In the genomic region with DNA sequence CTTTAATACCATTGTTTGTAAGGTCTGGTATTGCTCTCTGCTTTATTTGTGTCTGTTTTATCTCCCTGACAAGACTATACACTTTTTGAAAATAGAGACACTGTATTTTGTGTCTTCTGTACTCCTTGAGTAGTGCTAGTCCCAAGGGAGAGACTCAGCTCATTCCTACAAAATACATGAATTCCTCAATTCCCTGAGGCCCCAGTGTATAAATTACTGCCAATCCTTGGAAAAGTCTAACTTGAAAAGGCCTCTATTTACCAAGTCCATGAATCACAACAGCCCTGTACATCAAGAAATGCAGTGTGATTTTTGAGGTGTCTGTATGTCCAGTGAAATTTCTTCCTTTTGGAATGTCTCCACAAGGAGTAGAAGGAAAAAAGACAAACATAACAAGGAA, we compare ENCODE assay signal across 14 cellular contexts.
"Had no signal": no experiment of that assay in that cellular context is flagged by ENCODE, and none has a peak within 500 bp of the region (broad histone marks: within the 10 kb centered on the region; RNA-seq: fewer than 3 reads in every experiment).

No MANE protein-coding gene starts in this region.

- H3K27me3 ChIP-seq: breast epithelium, gastrocnemius medialis, neural progenitor cell, pancreas, thyroid gland had no signal

- H3K36me3 ChIP-seq: breast epithelium, gastrocnemius medialis, heart right ventricle, neural progenitor cell, pancreas, thyroid gland had no signal

- H3K4me1 Mint-ChIP-seq: activated CD4-positive, alpha-beta T cell treated with anti-CD3 and anti-CD28 coated beads, Interleukin-2, amount 10 ng/mL, durations not matched to agents 7 days and 5 days; activated naive CD8-positive, alpha-beta T cell treated with anti-CD3 and anti-CD28 coated beads, Interleukin-2, amount 10 ng/mL, durations not matched to agents 7 days and 5 days; neural progenitor cell; stimulated activated effector memory CD8-positive, alpha-beta T cell treated with anti-CD3 and anti-CD28 coated beads, Interleukin-12 subunit alpha, Interleukin-12 subunit beta, amount 100 ng/mL, for 72 hours had no signal

- H3K4me3 Mint-ChIP-seq: activated B cell treated with CpG ODN at 0.5 μM for 24 hours; activated CD4-positive, alpha-beta T cell treated with anti-CD3 and anti-CD28 coated beads, Interleukin-2, amount 10 ng/mL, durations not matched to agents 7 days and 5 days; activated naive CD8-positive, alpha-beta T cell treated with anti-CD3 and anti-CD28 coated beads, Interleukin-2, amount 10 ng/mL, durations not matched to agents 7 days and 5 days; neural progenitor cell; stimulated activated effector memory CD8-positive, alpha-beta T cell treated with anti-CD3 and anti-CD28 coated beads, Interleukin-12 subunit alpha, Interleukin-12 subunit beta, amount 100 ng/mL, for 72 hours; T-helper 1 cell treated with Interleukin-12 subunit alpha and Interleukin-12 subunit beta and Interleukin-4 antibody, amounts not matched to agents 30 μg/mL and 1 μg/mL, for 36 hours had no signal

- H3K9me3 ChIP-seq: breast epithelium, gastrocnemius medialis, heart right ventricle, pancreas, thyroid gland had no signal

- H3K27ac ChIP-seq: breast epithelium, dorsolateral prefrontal cortex, gastrocnemius medialis, heart right ventricle, neural progenitor cell, pancreas, thyroid gland had no signal

- H3K9me3 Mint-ChIP-seq: activated B cell treated with CpG ODN at 0.5 μM for 24 hours; activated CD4-positive, alpha-beta T cell treated with anti-CD3 and anti-CD28 coated beads, Interleukin-2, amount 10 ng/mL, durations not matched to agents 7 days and 5 days; activated naive CD8-positive, alpha-beta T cell treated with anti-CD3 and anti-CD28 coated beads, Interleukin-2, amount 10 ng/mL, durations not matched to agents 7 days and 5 days; neural progenitor cell; stimulated activated effector memory CD8-positive, alpha-beta T cell treated with anti-CD3 and anti-CD28 coated beads, Interleukin-12 subunit alpha, Interleukin-12 subunit beta, amount 100 ng/mL, for 72 hours; T-helper 1 cell treated with Interleukin-12 subunit alpha and Interleukin-12 subunit beta and Interleukin-4 antibody, amounts not matched to agents 30 μg/mL and 1 μg/mL, for 36 hours had no signal

- H3K27ac Mint-ChIP-seq: activated B cell treated with CpG ODN at 0.5 μM for 24 hours; activated CD4-positive, alpha-beta T cell treated with anti-CD3 and anti-CD28 coated beads, Interleukin-2, amount 10 ng/mL, durations not matched to agents 7 days and 5 days; activated naive CD8-positive, alpha-beta T cell treated with anti-CD3 and anti-CD28 coated beads, Interleukin-2, amount 10 ng/mL, durations not matched to agents 7 days and 5 days; neural progenitor cell; stimulated activated effector memory CD8-positive, alpha-beta T cell treated with anti-CD3 and anti-CD28 coated beads, Interleukin-12 subunit alpha, Interleukin-12 subunit beta, amount 100 ng/mL, for 72 hours; T-helper 1 cell treated with Interleukin-12 subunit alpha and Interleukin-12 subunit beta and Interleukin-4 antibody, amounts not matched to agents 30 μg/mL and 1 μg/mL, for 36 hours had no signal

- H3K4me1 ChIP-seq: breast epithelium, gastrocnemius medialis, neural progenitor cell, thyroid gland had no signal

- H3K9ac ChIP-seq: neural progenitor cell had no signal

- H3K4me3 ChIP-seq: breast epithelium, dorsolateral prefrontal cortex, gastrocnemius medialis, heart right ventricle, neural progenitor cell, pancreas, thyroid gland had no signal

- DNase-seq: activated B cell treated with CpG ODN at 0.5 μM for 24 hours; activated CD4-positive, alpha-beta T cell treated with anti-CD3 and anti-CD28 coated beads, Interleukin-2, amount 10 ng/mL, durations not matched to agents 7 days and 5 days; activated naive CD8-positive, alpha-beta T cell treated with anti-CD3 and anti-CD28 coated beads, Interleukin-2, amount 10 ng/mL, durations not matched to agents 7 days and 5 days; anterior cingulate cortex; dorsolateral prefrontal cortex; gastrocnemius medialis; heart right ventricle; midbrain; pancreas; thyroid gland had no signal

- H3K36me3 Mint-ChIP-seq: activated naive CD8-positive, alpha-beta T cell treated with anti-CD3 and anti-CD28 coated beads, Interleukin-2, amount 10 ng/mL, durations not matched to agents 7 days and 5 days; neural progenitor cell; stimulated activated effector memory CD8-positive, alpha-beta T cell treated with anti-CD3 and anti-CD28 coated beads, Interleukin-12 subunit alpha, Interleukin-12 subunit beta, amount 100 ng/mL, for 72 hours had no signal
